In genomic region chr2:63712748-63713147, GRCh38 we compare ENCODE assay signal across 16 cellular contexts.
A peak's percentile ranks its signal among the peaks of the same experiment; 100 is the strongest.
DNase-seq lines count a peak whose midpoint lies in the region; ATAC-seq and TF ChIP-seq lines count a peak whose summit lies in the region.
"Had no signal": no experiment of that assay in that cellular context is flagged by ENCODE, and none has a peak within 500 bp of the region (broad histone marks: within the 10 kb centered on the region; RNA-seq: fewer than 3 reads in every experiment).

No MANE protein-coding gene starts in this region.

- DNase-seq in ELR (ENCODE audit: low read depth) (peak; percentile 19), NCI-H524 treated with DMSO at 0.1 percent for 48 hours (lab: John Stamatoyannopoulos, UW) (peak; percentile 33), fibroblast of mammary gland (ENCODE audit: low read depth) (peak; percentile 93), renal cortical epithelial cell (ENCODE audit: low read depth) (peak; percentile 38), aorta (no peak), NCI-H187 (lab: John Stamatoyannopoulos, UW) (no peak)
- DNase-seq: activated CD4-positive, alpha-beta T cell treated with anti-CD3 and anti-CD28 coated beads for 36 hours; CD4-positive, CD25-positive, alpha-beta regulatory T cell; esophagus squamous epithelium; GF-D8; NCI-H2171; posterior cingulate gyrus; stimulated activated CD4-positive, alpha-beta T cell treated with anti-CD3 and anti-CD28 coated beads, Interleukin-4, amount 100 ng/mL, for 4 hours; stimulated activated naive CD4-positive, alpha-beta T cell had no signal

- H3K27me3 ChIP-seq in aorta (ENCODE audit: control insufficient read depth in 1 of 2, insufficient read depth in 2 of 2, low read length in 1 of 2), result no peaks in the 10 kb centered on the region
- H3K27me3 ChIP-seq: esophagus squamous epithelium had no signal

- no peaks in the 10 kb centered on the region for H3K36me3 ChIP-seq in aorta (ENCODE audit: control insufficient read depth in 1 of 2, insufficient read depth in 2 of 2, low read length in 1 of 2)
- H3K36me3 ChIP-seq: esophagus squamous epithelium had no signal

- 77 to 81% methylated on average over 2 of the region's 2 CpGs for WGBS in aorta, 2 donors

- no peaks in the 10 kb centered on the region for H3K4me1 Mint-ChIP-seq in stimulated activated memory B cell treated with anti-CD40 and anti-IgM and Interleukin-4, amounts not matched to agents 10 μg/mL and 1 μg/mL and 100 μg/mL, for 72 hours
- H3K4me1 Mint-ChIP-seq: activated CD4-positive, alpha-beta T cell treated with anti-CD3 and anti-CD28 coated beads for 36 hours; CD4-positive, CD25-positive, alpha-beta regulatory T cell had no signal

- intact Hi-C loops in aorta (cut with DNase I), result no loop called here

- no peak overlapping the region for H3K27ac ChIP-seq in aorta (ENCODE audit: low read depth in 1 of 2, low read length in 2 of 2)
- H3K27ac ChIP-seq: coronary artery had no signal

- no peak overlapping the region for H3K4me3 Mint-ChIP-seq in stimulated activated memory B cell treated with anti-CD40 and anti-IgM and Interleukin-4, amounts not matched to agents 10 μg/mL and 1 μg/mL and 100 μg/mL, for 72 hours
- H3K4me3 Mint-ChIP-seq: activated CD4-positive, alpha-beta T cell treated with anti-CD3 and anti-CD28 coated beads for 36 hours; CD4-positive, CD25-positive, alpha-beta regulatory T cell had no signal

- H3K9me3 ChIP-seq in aorta (ENCODE audit: control insufficient read depth, low read length), result no peaks in the 10 kb centered on the region
- H3K9me3 ChIP-seq: esophagus squamous epithelium had no signal

- no peaks in the 10 kb centered on the region for H3K4me1 ChIP-seq in aorta (ENCODE audit: control insufficient read depth in 1 of 2, insufficient read depth in 2 of 2, low read length in 2 of 2)

- no peak for ATAC-seq in aorta (ENCODE audit: low FRiP score)
- no peak for ATAC-seq in stimulated activated memory B cell treated with anti-CD40 and anti-IgM and Interleukin-4, amounts not matched to agents 10 μg/mL and 1 μg/mL and 100 μg/mL, for 72 hours
- ATAC-seq: activated CD4-positive, alpha-beta T cell treated with anti-CD3 and anti-CD28 coated beads for 36 hours had no signal

- no peaks in the 10 kb centered on the region for H3K36me3 Mint-ChIP-seq in stimulated activated memory B cell treated with anti-CD40 and anti-IgM and Interleukin-4, amounts not matched to agents 10 μg/mL and 1 μg/mL and 100 μg/mL, for 72 hours
- H3K36me3 Mint-ChIP-seq: CD4-positive, CD25-positive, alpha-beta regulatory T cell had no signal

- TF ChIP-seq CTCF in fibroblast of mammary gland (conservative IDR thresholded peaks at IDR 0.05; ENCODE audit: control insufficient read depth, insufficient read depth, low read depth, low read length), result no peak

- H3K4me3 ChIP-seq in fibroblast of mammary gland (ENCODE audit: control insufficient read depth, low read depth, low read length) (no peak overlapping the region), aorta (ENCODE audit: low read length in 2 of 2) (no peak overlapping the region)
- H3K4me3 ChIP-seq: coronary artery, esophagus squamous epithelium had no signal

- H3K27me3 Mint-ChIP-seq in stimulated activated memory B cell treated with anti-CD40 and anti-IgM and Interleukin-4, amounts not matched to agents 10 μg/mL and 1 μg/mL and 100 μg/mL, for 72 hours, result peaks cover 42% of the 10 kb centered on the region
- H3K27me3 Mint-ChIP-seq: activated CD4-positive, alpha-beta T cell treated with anti-CD3 and anti-CD28 coated beads for 36 hours had no signal

- H3K9me3 Mint-ChIP-seq in stimulated activated memory B cell treated with anti-CD40 and anti-IgM and Interleukin-4, amounts not matched to agents 10 μg/mL and 1 μg/mL and 100 μg/mL, for 72 hours, result no peaks in the 10 kb centered on the region

- no peak overlapping the region for H3K27ac Mint-ChIP-seq in stimulated activated memory B cell treated with anti-CD40 and anti-IgM and Interleukin-4, amounts not matched to agents 10 μg/mL and 1 μg/mL and 100 μg/mL, for 72 hours
- H3K27ac Mint-ChIP-seq: activated CD4-positive, alpha-beta T cell treated with anti-CD3 and anti-CD28 coated beads for 36 hours; CD4-positive, CD25-positive, alpha-beta regulatory T cell had no signal

Comparison
In these comparisons a context has a peak if more than half of its experiments do, and no peak if none do; other contexts are left out.
1. DNase-seq: peak in ELR (single experiment), NCI-H524 treated with DMSO at 0.1 percent for 48 hours (single experiment), fibroblast of mammary gland (single experiment) and renal cortical epithelial cell (single experiment); none in aorta (0 of 2) and NCI-H187 (0 of 2).